In genomic region chr3:65019412-65020093, GRCh38 we compare ENCODE assay signal across 19 cellular contexts.
A peak's percentile ranks its signal among the peaks of the same experiment; 100 is the strongest.
DNase-seq lines count a peak whose midpoint lies in the region; ATAC-seq and TF ChIP-seq lines count a peak whose summit lies in the region.
"Had no signal": no experiment of that assay in that cellular context is flagged by ENCODE, and none has a peak within 500 bp of the region (broad histone marks: within the 10 kb centered on the region; RNA-seq: fewer than 3 reads in every experiment).

No MANE protein-coding gene starts in this region.

- no peaks in the 10 kb centered on the region for H3K27me3 ChIP-seq in HUES64 (ENCODE audit: insufficient read depth, low read length)
- no peaks in the 10 kb centered on the region for H3K27me3 ChIP-seq in naive thymus-derived CD4-positive, alpha-beta T cell (ENCODE audit: control insufficient read depth in 2 of 2, insufficient read depth in 2 of 2, low read length in 2 of 2)
- H3K27me3 ChIP-seq: Peyer's patch had no signal

- WGBS in HUES64, result 75% methylated on average over 8 of the region's 9 CpGs

- H3K4me1 ChIP-seq in HUES64 (ENCODE audit: insufficient read depth, low read length), result peaks cover 15% of the 10 kb centered on the region
- no peaks in the 10 kb centered on the region for H3K4me1 ChIP-seq in naive thymus-derived CD4-positive, alpha-beta T cell (ENCODE audit: control insufficient read depth in 2 of 2, insufficient read depth in 2 of 2, low read length in 2 of 2)
- H3K4me1 ChIP-seq: Peyer's patch had no signal

- no peaks in the 10 kb centered on the region for H3K9me3 ChIP-seq in HUES64 (ENCODE audit: insufficient read depth, low read depth, low read length)
- H3K9me3 ChIP-seq in T-helper 17 cell (ENCODE audit: control insufficient read depth, low read length, poor library complexity, severe bottlenecking), result no peaks in the 10 kb centered on the region
- H3K9me3 ChIP-seq in naive thymus-derived CD4-positive, alpha-beta T cell (ENCODE audit: control insufficient read depth in 2 of 3, low read length in 3 of 3), result peaks cover 0 to 6% (median 0%) of the 10 kb centered on the region in 3 experiments
- H3K9me3 ChIP-seq: Peyer's patch, thoracic aorta had no signal

- ATAC-seq in T-helper 17 cell, result no peak
- ATAC-seq in naive thymus-derived CD4-positive, alpha-beta T cell, result no peak

- no peak for TF ChIP-seq CTCF in epithelial cell of esophagus (IDR thresholded peaks at IDR 0.05; ENCODE audit: insufficient read depth, low read depth, low read length, missing control alignments)

- DNase-seq in NCI-H2081 treated with DMSO at 0.1 percent for 48 hours (lab: John Stamatoyannopoulos, UW) (peak; percentile 23), epithelial cell of esophagus (ENCODE audit: low read depth) (peak; percentile 15), renal cortical epithelial cell (ENCODE audit: low read depth) (peak; percentile 55), T-helper 17 cell (no peak), NCI-H2107 treated with DMSO at 0.1 percent for 48 hours (lab: John Stamatoyannopoulos, UW; ENCODE audit: unreplicated experiment) (no peak), kidney glomerular epithelial cell (lab: John Stamatoyannopoulos, UW) (no peak)
- DNase-seq in naive thymus-derived CD4-positive, alpha-beta T cell, result no peak
- DNase-seq: activated CD4-positive, alpha-beta memory T cell treated with anti-CD3 and anti-CD28 coated beads, Interleukin-2, amount 10 ng/mL, durations not matched to agents 7 days and 5 days; AML-193; effector memory CD4-positive, alpha-beta T cell; foreskin melanocyte; Kasumi-1; NCI-H1694 treated with DMSO at 0.1 percent for 48 hours; NCI-H524; Peyer's patch had no signal

- POLR2A ChIA-PET in naive thymus-derived CD4-positive, alpha-beta T cell (lab: Charles Lee), result no interaction called here

- H3K9me3 Mint-ChIP-seq in naive thymus-derived CD4-positive, alpha-beta T cell, result peaks cover 0 to 11% (median 4%) of the 10 kb centered on the region in 11 donors

- H3K36me3 ChIP-seq in HUES64 (ENCODE audit: insufficient read depth, low read length), result no peaks in the 10 kb centered on the region
- H3K36me3 ChIP-seq in naive thymus-derived CD4-positive, alpha-beta T cell (ENCODE audit: control insufficient read depth in 2 of 3, insufficient read depth in 3 of 3, low read length in 3 of 3), result no peaks in the 10 kb centered on the region
- H3K36me3 ChIP-seq: Peyer's patch, thoracic aorta had no signal

- intact Hi-C loops in naive thymus-derived CD4-positive, alpha-beta T cell (cut with micrococcal nuclease), result no loop called here

- no peaks in the 10 kb centered on the region for H3K4me1 Mint-ChIP-seq in T-helper 17 cell
- no peaks in the 10 kb centered on the region for H3K4me1 Mint-ChIP-seq in naive thymus-derived CD4-positive, alpha-beta T cell
- H3K4me1 Mint-ChIP-seq: activated CD4-positive, alpha-beta memory T cell treated with anti-CD3 and anti-CD28 coated beads, Interleukin-2, amount 10 ng/mL, durations not matched to agents 7 days and 5 days; memory B cell had no signal

- H3K27ac ChIP-seq in HUES64 (ENCODE audit: low read depth, low read length), result 0 out of 2 replicates have a peak overlapping the region, but pooled peaks have one; percentile 3
- no peak overlapping the region for H3K27ac ChIP-seq in naive thymus-derived CD4-positive, alpha-beta T cell (ENCODE audit: low read depth, low read length)
- H3K27ac ChIP-seq: Peyer's patch, thoracic aorta had no signal

- no peak overlapping the region for H3K27ac Mint-ChIP-seq in T-helper 17 cell
- no peak overlapping the region for H3K27ac Mint-ChIP-seq in naive thymus-derived CD4-positive, alpha-beta T cell
- H3K27ac Mint-ChIP-seq: activated CD4-positive, alpha-beta memory T cell treated with anti-CD3 and anti-CD28 coated beads, Interleukin-2, amount 10 ng/mL, durations not matched to agents 7 days and 5 days; activated T-helper 1 cell treated with anti-CD3 and anti-CD28 coated beads, Interleukin-12 subunit alpha, Interleukin-12 subunit beta, Interleukin-2, Interleukin-4 antibody, amounts not matched to agents 30 ng/mL and 10 ng/mL and 1 ng/mL, durations not matched to agents 14 hours and 24 hours and 36 hours; memory B cell had no signal

- H3K9ac ChIP-seq in HUES64 (ENCODE audit: low read depth, low read length), result no peak overlapping the region

- no peaks in the 10 kb centered on the region for H3K27me3 Mint-ChIP-seq in T-helper 17 cell
- H3K27me3 Mint-ChIP-seq in naive thymus-derived CD4-positive, alpha-beta T cell, result no peaks in the 10 kb centered on the region
- H3K27me3 Mint-ChIP-seq: activated CD4-positive, alpha-beta memory T cell treated with anti-CD3 and anti-CD28 coated beads, Interleukin-2, amount 10 ng/mL, durations not matched to agents 7 days and 5 days; memory B cell had no signal

- H3K4me3 ChIP-seq in HUES64 (ENCODE audit: low read length) (no peak overlapping the region), epithelial cell of esophagus (ENCODE audit: low read length) (no peak overlapping the region)
- H3K4me3 ChIP-seq in naive thymus-derived CD4-positive, alpha-beta T cell (ENCODE audit: low read length), result no peak overlapping the region
- H3K4me3 ChIP-seq: Peyer's patch, thoracic aorta had no signal

- CTCF ChIA-PET in naive thymus-derived CD4-positive, alpha-beta T cell (lab: Charles Lee), result no interaction called here

- H3K36me3 Mint-ChIP-seq in T-helper 17 cell (ENCODE audit: low read depth), result no peaks in the 10 kb centered on the region
- no peaks in the 10 kb centered on the region for H3K36me3 Mint-ChIP-seq in naive thymus-derived CD4-positive, alpha-beta T cell
- H3K36me3 Mint-ChIP-seq: memory B cell had no signal

- H3K4me3 Mint-ChIP-seq in T-helper 17 cell, result no peak overlapping the region
- H3K4me3 Mint-ChIP-seq in naive thymus-derived CD4-positive, alpha-beta T cell, result no peak overlapping the region
- H3K4me3 Mint-ChIP-seq: activated CD4-positive, alpha-beta memory T cell treated with anti-CD3 and anti-CD28 coated beads, Interleukin-2, amount 10 ng/mL, durations not matched to agents 7 days and 5 days; activated T-helper 1 cell treated with anti-CD3 and anti-CD28 coated beads, Interleukin-12 subunit alpha, Interleukin-12 subunit beta, Interleukin-2, Interleukin-4 antibody, amounts not matched to agents 30 ng/mL and 10 ng/mL and 1 ng/mL, durations not matched to agents 14 hours and 24 hours and 36 hours; memory B cell had no signal

Comparison
In these comparisons a context has a peak if more than half of its experiments do, and no peak if none do; other contexts are left out.
1. DNase-seq: peak in NCI-H2081 treated with DMSO at 0.1 percent for 48 hours (single experiment), epithelial cell of esophagus (single experiment) and renal cortical epithelial cell (single experiment); none in T-helper 17 cell (0 of 3), NCI-H2107 treated with DMSO at 0.1 percent for 48 hours (single experiment), kidney glomerular epithelial cell (single experiment) and naive thymus-derived CD4-positive, alpha-beta T cell (0 of 9).